Comparison of ENCODE assay signal across 16 cellular contexts in genomic region chr12:116480210-116480818, GRCh38.
DNase-seq lines count a peak whose midpoint lies in the region; ATAC-seq and TF ChIP-seq lines count a peak whose summit lies in the region.
"Had no signal": no experiment of that assay in that cellular context is flagged by ENCODE, and none has a peak within 500 bp of the region (broad histone marks: within the 10 kb centered on the region; RNA-seq: fewer than 3 reads in every experiment).

No MANE protein-coding gene starts in this region.

- TF ChIP-seq CTCF in CD4-positive, alpha-beta T cell (IDR thresholded peaks at IDR 0.05), result no peak
- TF ChIP-seq CTCF in HEK293 (tag by site-specific recombination; IDR thresholded peaks at IDR 0.05) (no peak), neural crest cell (conservative IDR thresholded peaks at IDR 0.05) (no peak)

- H3K9me3 ChIP-seq in CD4-positive, alpha-beta T cell (ENCODE audit: control insufficient read depth, low read length), result no peaks in the 10 kb centered on the region
- H3K9me3 ChIP-seq in HEK293 (ENCODE audit: control insufficient read depth, insufficient read depth, low read depth, low read length) (no peaks in the 10 kb centered on the region), T-helper 17 cell (ENCODE audit: control insufficient read depth, low read length, poor library complexity, severe bottlenecking) (no peaks in the 10 kb centered on the region)

- H3K27me3 Mint-ChIP-seq in CD4-positive, alpha-beta T cell, result no peaks in the 10 kb centered on the region
- H3K27me3 Mint-ChIP-seq in T-helper 17 cell (peaks cover 6% of the 10 kb centered on the region), neural crest cell (ENCODE audit: low read depth) (no peaks in the 10 kb centered on the region)

- CTCF ChIA-PET in CD4-positive, alpha-beta T cell (lab: Charles Lee), result no interaction called here
- CTCF ChIA-PET in HEK293 (lab: Yijun Ruan, JAX), result interaction anchor here (0.7 kb wide), 2 partner anchors 16 to 38 kb away, joined by 3 to 4 read pairs; no protein-coding TSS in a partner anchor

- no peaks in the 10 kb centered on the region for H3K4me1 ChIP-seq in HEK293 (ENCODE audit: control insufficient read depth, insufficient read depth, low read length)
- H3K4me1 ChIP-seq: BE2C had no signal

- H3K27ac ChIP-seq in CD4-positive, alpha-beta T cell (ENCODE audit: low read depth, low read length), result peak overlapping the region; percentile 3
- no peak overlapping the region for H3K27ac ChIP-seq in HEK293 (ENCODE audit: extremely low read depth, low read depth, low read length)
- H3K27ac ChIP-seq: RWPE1 had no signal

- H3K4me1 Mint-ChIP-seq in CD4-positive, alpha-beta T cell (ENCODE audit: low read depth), result peaks cover 12% of the 10 kb centered on the region
- peaks cover 9% of the 10 kb centered on the region for H3K4me1 Mint-ChIP-seq in T-helper 17 cell
- H3K4me1 Mint-ChIP-seq in neural crest cell, result peaks cover 10% of the 10 kb centered on the region

- peaks cover 2% of the 10 kb centered on the region for H3K9me3 Mint-ChIP-seq in CD4-positive, alpha-beta T cell
- peaks cover 20% of the 10 kb centered on the region for H3K9me3 Mint-ChIP-seq in neural crest cell

- no peak overlapping the region for H3K27ac Mint-ChIP-seq in CD4-positive, alpha-beta T cell
- peak overlapping the region; percentile 86 for H3K27ac Mint-ChIP-seq in T-helper 17 cell
- peak overlapping the region; percentile 58 for H3K27ac Mint-ChIP-seq in neural crest cell (ENCODE audit: unreplicated experiment)
- H3K27ac Mint-ChIP-seq: CD8-positive, alpha-beta T cell had no signal

- H3K27me3 ChIP-seq in CD4-positive, alpha-beta T cell (ENCODE audit: control insufficient read depth, insufficient read depth, low read length), result no peaks in the 10 kb centered on the region
- H3K27me3 ChIP-seq: BE2C had no signal

- H3K36me3 Mint-ChIP-seq in CD4-positive, alpha-beta T cell (ENCODE audit: low read depth), result no peaks in the 10 kb centered on the region
- H3K36me3 Mint-ChIP-seq in T-helper 17 cell (ENCODE audit: low read depth) (no peaks in the 10 kb centered on the region), neural crest cell (ENCODE audit: low read depth) (peaks cover 15% of the 10 kb centered on the region)
- H3K36me3 Mint-ChIP-seq: CD8-positive, alpha-beta T cell had no signal

- no peaks in the 10 kb centered on the region for H3K36me3 ChIP-seq in HEK293 (ENCODE audit: control insufficient read depth in 2 of 2, insufficient read depth in 1 of 2, low read length in 2 of 2)
- H3K36me3 ChIP-seq: BE2C had no signal

- intact Hi-C loops in CD4-positive, alpha-beta T cell (cut with DNase I, micrococcal nuclease), result no loop called here

- H3K4me3 ChIP-seq in HEK293 (ENCODE audit: low read depth, low read length), result no peak overlapping the region

- POLR2A ChIA-PET in CD4-positive, alpha-beta T cell (lab: Charles Lee), result interaction anchor here (0.6 to 0.7 kb wide), 2 partner anchors 102 to 121 kb away, joined by 3 read pairs; no protein-coding TSS in a partner anchor
- POLR2A ChIA-PET in HEK293 (lab: Yijun Ruan, JAX), result no interaction called here

- ATAC-seq in CD4-positive, alpha-beta T cell (ENCODE audit: poor library complexity), result peak; percentile 39
- ATAC-seq in T-helper 17 cell (no peak), HG03565 (IDR thresholded peaks at IDR 0.05; ENCODE audit: unreplicated experiment) (no peak), GM21360 (IDR thresholded peaks at IDR 0.05; ENCODE audit: unreplicated experiment) (no peak)
- ATAC-seq: CD8-positive, alpha-beta T cell had no signal

- no peak overlapping the region for H3K4me3 Mint-ChIP-seq in CD4-positive, alpha-beta T cell
- H3K4me3 Mint-ChIP-seq in T-helper 17 cell (peak overlapping the region; percentile 25), neural crest cell (no peak overlapping the region)
- H3K4me3 Mint-ChIP-seq: CD8-positive, alpha-beta T cell had no signal

- peak in 1 of 10 experiments; percentile 10 for DNase-seq in CD4-positive, alpha-beta T cell
- no peak for DNase-seq in T-helper 17 cell
- no peak for DNase-seq in neural crest cell (ENCODE audit: low read depth, low spot score)
- no peak for DNase-seq in T1000 (lab: John Stamatoyannopoulos, UW)
- DNase-seq: BE2C, MV-4-11, NCI-H1417, NCI-H2029, NCI-H2171 treated with DMSO at 0.1 percent for 48 hours, NCI-H510A, NCI-H774 had no signal

TF ChIP-seq in HEK293, 187 proteins besides CTCF, POLR2A, EP300 and RAD21:
- TF ChIP-seq ZNF76 (tag by site-specific recombination; IDR thresholded peaks at IDR 0.05; ENCODE audit: borderline replicate concordance, low read depth), result no peak
- TF ChIP-seq ZNF341 (tag by site-specific recombination; IDR thresholded peaks at IDR 0.05; ENCODE audit: low read depth), result no peak
- peak; percentile 75 for TF ChIP-seq ZNF366 (tag by site-specific recombination; conservative IDR thresholded peaks at IDR 0.05)
- TF ChIP-seq HOXD13 (CRISPR knock-in tag; IDR thresholded peaks at IDR 0.05; ENCODE audit: borderline replicate concordance), result no peak
- no peak for TF ChIP-seq ZNF558 (tag by site-specific recombination; IDR thresholded peaks at IDR 0.05)
TF ChIP-seq in HEK293: peak in this region for 1.
